In genomic region chr13:32009362-32009761, GRCh38 we compare ENCODE assay signal across 23 cellular contexts. TPM values are rescaled to one million over a fixed set of nuclear protein-coding genes. Genes with fewer than 3 reads are reported as not detected.
DNase-seq lines count a peak whose midpoint lies in the region; ATAC-seq, FAIRE-seq and TF ChIP-seq lines count a peak whose summit lies in the region.
"Had no signal": no experiment of that assay in that cellular context is flagged by ENCODE, and none has a peak within 500 bp of the region (broad histone marks: within the 10 kb centered on the region; RNA-seq: fewer than 3 reads in every experiment).

No MANE protein-coding gene starts in this region.

- intact Hi-C loops in body of pancreas (cut with DNase I) (no loop called here), HepG2 (cut with micrococcal nuclease; ENCODE audit: unreplicated experiment) (loop anchor here (10.0 kb wide), 1 partner anchor 95 kb away; no protein-coding TSS in a partner anchor), esophagus squamous epithelium (cut with DNase I) (no loop called here)

- no peak overlapping the region for H2AK5ac ChIP-seq in trophoblast cell (ENCODE audit: low read length)

- ATAC-seq in body of pancreas (peak; percentile 87), HepG2 (peak; percentile 90)
- ATAC-seq: CD8-positive, alpha-beta T cell had no signal

- H4K20me1 ChIP-seq in HepG2 (ENCODE audit: insufficient read depth, low read length) (no peaks in the 10 kb centered on the region), smooth muscle cell (ENCODE audit: low read depth) (no peaks in the 10 kb centered on the region)
- H4K20me1 ChIP-seq: BLaER1 had no signal

- H2AFZ ChIP-seq in HepG2 (ENCODE audit: low read length) (no peak overlapping the region), trophoblast cell (ENCODE audit: insufficient read depth, low read length, poor library complexity) (no peak overlapping the region), smooth muscle cell (ENCODE audit: low read depth) (no peak overlapping the region)
- H2AFZ ChIP-seq: GM23248 had no signal

- no peaks in the 10 kb centered on the region for H3K36me3 ChIP-seq in body of pancreas (replicated peaks in 1 of 2; ENCODE audit: insufficient read depth in 1 of 2, low read depth in 2 of 2)
- H3K36me3 ChIP-seq in HepG2 (replicated peaks in 1 of 2; ENCODE audit: control insufficient read depth in 1 of 2, insufficient read depth in 2 of 2, low read length in 2 of 2) = no peaks in the 10 kb centered on the region
- no peaks in the 10 kb centered on the region for H3K36me3 ChIP-seq in trophoblast cell (ENCODE audit: control insufficient read depth in 1 of 2, insufficient read depth in 2 of 2, low read length in 2 of 2)
- H3K36me3 ChIP-seq in esophagus squamous epithelium = peaks cover 0 to 6% (median 0%) of the 10 kb centered on the region in 3 donors
- H3K36me3 ChIP-seq in smooth muscle cell (ENCODE audit: low read depth) = no peaks in the 10 kb centered on the region
- H3K36me3 ChIP-seq: BLaER1 had no signal

- no peak overlapping the region for H4K12ac ChIP-seq in trophoblast cell (ENCODE audit: low read depth, low read length)

- DNase-seq in NCI-H748 (lab: John Stamatoyannopoulos, UW; ENCODE audit: unreplicated experiment) (peak; percentile 27), NCI-H748 treated with DMSO at 0.1 percent for 48 hours (lab: John Stamatoyannopoulos, UW) (no peak), body of pancreas (peak in 1 of 4 donors; percentile 35), HepG2 (ENCODE audit: low spot score) (peak; percentile 31), trophoblast cell (peak; percentile 44 to 86), esophagus squamous epithelium (lab: John Stamatoyannopoulos, UW) (no peak), smooth muscle cell (lab: John Stamatoyannopoulos, UW; ENCODE audit: unreplicated experiment) (no peak), iPS-NIHi11 (ENCODE audit: low spot score) (no peak)
- DNase-seq: Caco-2; CD4-positive, CD25-positive, alpha-beta regulatory T cell; CD8-positive, alpha-beta T cell; DMS153; DND-41; H7; HCEC 1CT had no signal

- H3K79me2 ChIP-seq in HepG2 (ENCODE audit: insufficient read depth, low read length) (no peaks in the 10 kb centered on the region), trophoblast cell (ENCODE audit: control insufficient read depth, insufficient read depth, low read length, poor library complexity) (no peaks in the 10 kb centered on the region), smooth muscle cell (ENCODE audit: low read depth) (no peaks in the 10 kb centered on the region)

- H3K27me3 ChIP-seq in body of pancreas = no peaks in the 10 kb centered on the region
- H3K27me3 ChIP-seq in HepG2 (ENCODE audit: control insufficient read depth in 1 of 2, insufficient read depth in 2 of 2, low read length in 2 of 2) = 0 out of 5 replicates have a peak, but pooled peaks cover 0 to 2% of the 10 kb centered on the region in 2 experiments
- H3K27me3 ChIP-seq in trophoblast cell (ENCODE audit: insufficient read depth, low read length) = no peaks in the 10 kb centered on the region
- H3K27me3 ChIP-seq in esophagus squamous epithelium = no peaks in the 10 kb centered on the region
- H3K27me3 ChIP-seq in smooth muscle cell (ENCODE audit: low read depth) = no peaks in the 10 kb centered on the region
- H3K27me3 ChIP-seq: BLaER1 had no signal

- peak; percentile 32 for FAIRE-seq in HepG2 (lab: Jason Lieb, UNC)
- FAIRE-seq: A204.1, G401.6, GM12892, H1 had no signal

- H3K79me1 ChIP-seq in trophoblast cell (ENCODE audit: low read length) = no peaks in the 10 kb centered on the region

- no peak overlapping the region for H3K4ac ChIP-seq in trophoblast cell (ENCODE audit: low read depth, low read length)

- no peak overlapping the region for H3K14ac ChIP-seq in trophoblast cell (ENCODE audit: low read length)

- no peak overlapping the region for H3K18ac ChIP-seq in trophoblast cell (ENCODE audit: low read length)

- no peak overlapping the region for H3K9ac ChIP-seq in HepG2 (ENCODE audit: insufficient read depth, low read depth, low read length)
- H3K9ac ChIP-seq in trophoblast cell (ENCODE audit: low read length) = no peak overlapping the region
- no peak overlapping the region for H3K9ac ChIP-seq in smooth muscle cell (ENCODE audit: low read depth)
- H3K9ac ChIP-seq: BLaER1, GM23248 had no signal

- H3F3A ChIP-seq in smooth muscle cell (ENCODE audit: low read depth) = no peaks in the 10 kb centered on the region

- in situ Hi-C loops in HepG2 (cut with HindIII; ENCODE audit: extremely low pct_ligation_motif_present, low pct_unique_long_range_greater_than_20kb) = no loop called here

- no peak for TF ChIP-seq EP300 in HepG2 (IDR thresholded peaks at IDR 0.05; ENCODE audit: low read depth in 2 of 2, low read length in 2 of 2)
- no peak for TF ChIP-seq EP300 in HepG2 (CRISPR knock-in tag; IDR thresholded peaks at IDR 0.05; ENCODE audit: borderline replicate concordance)

- CTCF ChIA-PET in HepG2 (lab: Yijun Ruan, JAX; ENCODE audit: low intra/inter-chr PET ratio, low total read pairs) = no interaction called here

- H2BK5ac ChIP-seq in trophoblast cell (ENCODE audit: low read depth, low read length, poor library complexity) = no peak overlapping the region

- TF ChIP-seq CTCF in body of pancreas (IDR thresholded peaks at IDR 0.05) (no peak), HepG2 (CRISPR knock-in tag; IDR thresholded peaks at IDR 0.05) (no peak), esophagus squamous epithelium (IDR thresholded peaks at IDR 0.05) (no peak), smooth muscle cell (IDR thresholded peaks at IDR 0.05; ENCODE audit: borderline replicate concordance, insufficient read depth, poor library complexity, severe bottlenecking) (no peak)

- H3K9me3 ChIP-seq in body of pancreas (no peaks in the 10 kb centered on the region), HepG2 (ENCODE audit: low read length) (no peaks in the 10 kb centered on the region), trophoblast cell (ENCODE audit: insufficient read depth, low read depth, low read length) (no peaks in the 10 kb centered on the region), esophagus squamous epithelium (no peaks in the 10 kb centered on the region), smooth muscle cell (replicated peaks; ENCODE audit: low read depth) (no peaks in the 10 kb centered on the region)
- H3K9me3 ChIP-seq: BLaER1, Caco-2 had no signal

- H3K4me2 ChIP-seq in HepG2 (ENCODE audit: low read depth, low read length) = peak overlapping the region; percentile 43; the same call in 1 of the 2 replicates
- no peak overlapping the region for H3K4me2 ChIP-seq in trophoblast cell (ENCODE audit: low read length)
- no peak overlapping the region for H3K4me2 ChIP-seq in smooth muscle cell
- H3K4me2 ChIP-seq: BLaER1 had no signal

- WGBS in body of pancreas, 2 donors = 41 to 59% methylated on average over 5 of the region's 5 CpGs
- 21% methylated on average over 5 of the region's 5 CpGs for WGBS in HepG2 (ENCODE audit: low lambda C conversion rate)
- WGBS in trophoblast cell (ENCODE audit: extremely low coverage, insufficient coverage, insufficient read length) = no CpG with 5 or more reads among the region's 5 CpGs
- WGBS in esophagus squamous epithelium, 2 donors = 75 to 82% methylated on average over 5 of the region's 5 CpGs
- 91% methylated on average over 5 of the region's 5 CpGs for WGBS in smooth muscle cell (ENCODE audit: low lambda C conversion rate)

- no peak for TF ChIP-seq RAD21 in HepG2 (CRISPR knock-in tag; IDR thresholded peaks at IDR 0.05)

- H4K91ac ChIP-seq in trophoblast cell (ENCODE audit: low read depth, low read length) = no peak overlapping the region

- H4K8ac ChIP-seq in trophoblast cell (ENCODE audit: low read depth, low read length) = no peak overlapping the region

- H3K23ac ChIP-seq in trophoblast cell (ENCODE audit: low read length) = no peak overlapping the region

- no TSS peak for BruUV-seq in HepG2 (replicated peaks; lab: Mats Ljungman, UMichigan)

- POLR2A ChIA-PET in HepG2 (lab: Yijun Ruan, JAX) = no interaction called here

- H3K27ac ChIP-seq in body of pancreas (no peak overlapping the region), HepG2 (ENCODE audit: extremely low read length, insufficient read depth, low read length) (peak overlapping the region; percentile 28), trophoblast cell (ENCODE audit: low read depth, low read length) (no peak overlapping the region), esophagus squamous epithelium (no peak overlapping the region), smooth muscle cell (ENCODE audit: low read depth) (no peak overlapping the region)
- H3K27ac ChIP-seq: 22Rv1, BLaER1, C4-2B, GM23248 had no signal

- H3K4me3 ChIP-seq in body of pancreas = no peak overlapping the region
- no peak overlapping the region for H3K4me3 ChIP-seq in HepG2 (replicated peaks in 1 of 3; ENCODE audit: insufficient read depth in 1 of 3, low read depth in 2 of 3, low read length in 3 of 3)
- H3K4me3 ChIP-seq in trophoblast cell (ENCODE audit: low read depth, low read length) = no peak overlapping the region
- no peak overlapping the region for H3K4me3 ChIP-seq in esophagus squamous epithelium
- no peak overlapping the region for H3K4me3 ChIP-seq in smooth muscle cell
- H3K4me3 ChIP-seq: BLaER1, GM23248 had no signal

- TF ChIP-seq POLR2A in body of pancreas (IDR thresholded peaks at IDR 0.05) (no peak), HepG2 (IDR thresholded peaks at IDR 0.05; ENCODE audit: insufficient read depth in 1 of 2, low read depth in 2 of 2, low read length in 2 of 2) (no peak), esophagus squamous epithelium (IDR thresholded peaks at IDR 0.05) (no peak)

- no peak overlapping the region for H2BK120ac ChIP-seq in trophoblast cell (ENCODE audit: insufficient read depth, low read length, poor library complexity)

- no peak overlapping the region for H2BK12ac ChIP-seq in trophoblast cell (ENCODE audit: low read length)

- peaks cover 10% of the 10 kb centered on the region for H3K4me1 ChIP-seq in body of pancreas
- H3K4me1 ChIP-seq in HepG2 (ENCODE audit: insufficient read depth, low read length) = peaks cover 11% of the 10 kb centered on the region
- H3K4me1 ChIP-seq in trophoblast cell (ENCODE audit: control insufficient read depth in 1 of 2, insufficient read depth in 2 of 2, low read length in 2 of 2) = no peaks in the 10 kb centered on the region
- H3K4me1 ChIP-seq in esophagus squamous epithelium = no peaks in the 10 kb centered on the region
- H3K4me1 ChIP-seq in smooth muscle cell (ENCODE audit: low read depth) = no peaks in the 10 kb centered on the region
- H3K4me1 ChIP-seq: BLaER1, Caco-2 had no signal

RNA-seq across cellular contexts. Expression of gene FRY, which starts 22.2 kb away (rescaled TPM):
- total RNA-seq in body of pancreas = 10 to 100 TPM; 32.0 to 45.4 TPM
- 8.2 and 14.8 TPM in 2 replicates for total RNA-seq in HepG2 (2016; rRNA removed; fragmentation: Illumina TruSeq; extraction: Trizol)
- 0.79 and 2.0 TPM in 2 replicates for total RNA-seq in HepG2 (2016; cell fraction: cytosol; rRNA removed; fragmentation: Illumina TruSeq; extraction: Trizol; ENCODE audit: low read depth)
- 8.5 and 12.8 TPM in 2 replicates for total RNA-seq in HepG2 (2016; cell fraction: insoluble cytoplasmic fraction; rRNA removed; fragmentation: Illumina TruSeq; extraction: Trizol)
- 3.9 and 4.5 TPM in 2 replicates for total RNA-seq in HepG2 (2016; cell fraction: membrane; rRNA removed; fragmentation: Illumina TruSeq; extraction: Trizol)
- total RNA-seq in HepG2 (2016; cell fraction: nucleus; rRNA removed; fragmentation: Illumina TruSeq; extraction: Trizol) = 17.8 and 23.0 TPM in 2 replicates
- 13.1 and 14.6 TPM in 2 replicates for polyA plus RNA-seq in HepG2 (2011; rRNA removed)
- 9.9 and 10.4 TPM in 2 replicates for polyA plus RNA-seq in HepG2 (2011; cell fraction: cytosol; rRNA removed)
- 29.4 and 34.8 TPM in 2 replicates for polyA plus RNA-seq in HepG2 (2011; cell fraction: nucleus; rRNA removed)
- polyA plus RNA-seq in HepG2 (2012) = 9.7 and 12.6 TPM in 2 replicates
- polyA plus RNA-seq in HepG2 (2016; cell fraction: cytosol; fragmentation: Illumina TruSeq; extraction: Trizol; ENCODE audit: low read depth) = 0.15 and 0.58 TPM in 2 replicates
- polyA plus RNA-seq in HepG2 (2016; cell fraction: insoluble cytoplasmic fraction; fragmentation: Illumina TruSeq; extraction: Trizol; ENCODE audit: low read depth) = 5.1 and 9.9 TPM in 2 replicates
- 0.74 and 1.2 TPM in 2 replicates for polyA plus RNA-seq in HepG2 (2016; cell fraction: membrane; fragmentation: Illumina TruSeq; extraction: Trizol; ENCODE audit: low read depth)
- 12.9 and 13.2 TPM in 2 replicates for polyA plus RNA-seq in HepG2 (2016; cell fraction: nucleus; fragmentation: Illumina TruSeq; extraction: Trizol; ENCODE audit: insufficient read depth, low read depth)
- polyA minus RNA-seq in HepG2 (2011; rRNA and poly(A)+ RNA removed; ENCODE audit: low replicate concordance) = 0.94 and 34.8 TPM in 2 replicates
- 19.9 and 22.5 TPM in 2 replicates for polyA minus RNA-seq in HepG2 (2011; cell fraction: cytosol; rRNA and poly(A)+ RNA removed)
- 96.2 and 115 TPM in 2 replicates for polyA minus RNA-seq in HepG2 (2011; cell fraction: nucleus; rRNA and poly(A)+ RNA removed)
- 0.33 TPM in 2 replicates for polyA plus RNA-seq in trophoblast cell (2013)
- total RNA-seq in esophagus squamous epithelium = 10 to 100 TPM in 3 of 4 donors, 1 to 10 TPM in 1; 5.8 to 17.4 (median 12.0) TPM
- total RNA-seq in smooth muscle cell = 1.9 and 3.2 TPM in 2 replicates
- polyA plus RNA-seq in smooth muscle cell = 0.95 and 1.1 TPM in 2 replicates

Comparison
In these comparisons a context has a peak if more than half of its experiments do, and no peak if none do; other contexts are left out.
1. DNase-seq: peak in NCI-H748 (single experiment), HepG2 (single experiment) and trophoblast cell (2 of 2); none in NCI-H748 treated with DMSO at 0.1 percent for 48 hours (single experiment), esophagus squamous epithelium (single experiment), smooth muscle cell (single experiment) and iPS-NIHi11 (single experiment).